Comparison of ENCODE assay signal across 8 cellular contexts in genomic region chr15:49620174-49620573, GRCh38. TPM values are rescaled to one million over a fixed set of nuclear protein-coding genes. Genes with fewer than 3 reads are reported as not detected.
DNase-seq lines count a peak whose midpoint lies in the region; ATAC-seq lines count a peak whose summit lies in the region.

No MANE protein-coding gene starts in this region.

- H3K9me3 Mint-ChIP-seq in natural killer cell treated with Interleukin-12 subunit alpha and Interleukin-12 subunit beta and Interleukin-15 and Interleukin-18, amount 100 ng/mL, for 72 hours = no peaks in the 10 kb centered on the region

- ATAC-seq in GM21515 (IDR thresholded peaks at IDR 0.05; ENCODE audit: unreplicated experiment) = peak; percentile 6
- ATAC-seq in natural killer cell treated with Interleukin-12 subunit alpha and Interleukin-12 subunit beta and Interleukin-15 and Interleukin-18, amount 100 ng/mL, for 72 hours = peak in 1 of 2 donors; percentile 14
- no peak for ATAC-seq in GM21576 (IDR thresholded peaks at IDR 0.05; ENCODE audit: unreplicated experiment)

- in situ Hi-C loops in ACHN (cut with HindIII; ENCODE audit: low pct_ligation_motif_present, low pct_unique_long_range_greater_than_20kb, low sequenced_read_pairs) = no loop called here

- peaks cover 23 to 31% of the 10 kb centered on the region in 2 donors for H3K4me1 Mint-ChIP-seq in natural killer cell treated with Interleukin-12 subunit alpha and Interleukin-12 subunit beta and Interleukin-15 and Interleukin-18, amount 100 ng/mL, for 72 hours (ENCODE audit: low read depth in 2 of 2)

- H3K36me3 Mint-ChIP-seq in natural killer cell treated with Interleukin-12 subunit alpha and Interleukin-12 subunit beta and Interleukin-15 and Interleukin-18, amount 100 ng/mL, for 72 hours = peaks cover 9% of the 10 kb centered on the region

- peak overlapping the region; percentile 81 for H3K27ac ChIP-seq in epithelial cell of prostate

- H3K27ac Mint-ChIP-seq in natural killer cell treated with Interleukin-12 subunit alpha and Interleukin-12 subunit beta and Interleukin-15 and Interleukin-18, amount 100 ng/mL, for 72 hours = peak overlapping the region; percentile 91 to 97

- H3K4me3 Mint-ChIP-seq in natural killer cell treated with Interleukin-12 subunit alpha and Interleukin-12 subunit beta and Interleukin-15 and Interleukin-18, amount 100 ng/mL, for 72 hours = peak overlapping the region; percentile 87

- DNase-seq in ACHN (peak; percentile 23), SK-N-DZ (ENCODE audit: low spot score) (peak; percentile 7), epithelial cell of prostate (ENCODE audit: low read depth, low spot score) (no peak), NCI-H2029 treated with DMSO at 0.1 percent for 48 hours (lab: John Stamatoyannopoulos, UW) (no peak), NK-92 (lab: John Stamatoyannopoulos, UW; ENCODE audit: unreplicated experiment) (no peak)
- DNase-seq in natural killer cell treated with Interleukin-12 subunit alpha and Interleukin-12 subunit beta and Interleukin-15 and Interleukin-18, amount 100 ng/mL, for 72 hours (ENCODE audit: low spot score) = no peak

- no peaks in the 10 kb centered on the region for H3K27me3 Mint-ChIP-seq in natural killer cell treated with Interleukin-12 subunit alpha and Interleukin-12 subunit beta and Interleukin-15 and Interleukin-18, amount 100 ng/mL, for 72 hours

RNA-seq across cellular contexts. Expression of gene FAM227B, which starts 0.4 kb away (rescaled TPM):
- polyA plus RNA-seq in SK-N-DZ (2014; cell fraction: cytosol; rRNA removed) = 11.7 and 21.6 TPM in 2 replicates
- 11.9 and 16.4 TPM in 2 replicates for polyA plus RNA-seq in SK-N-DZ (2014; cell fraction: nucleus; rRNA removed)
- total RNA-seq in natural killer cell treated with Interleukin-12 subunit alpha and Interleukin-12 subunit beta and Interleukin-15 and Interleukin-18, amount 100 ng/mL, for 72 hours = 1 to 10 TPM; 1.5 to 2.6 TPM

RNA-seq across cellular contexts. Expression of gene DTWD1, which starts 0.7 kb away (rescaled TPM):
- polyA plus RNA-seq in SK-N-DZ (2014; cell fraction: cytosol; rRNA removed) = 15.8 and 21.4 TPM in 2 replicates
- 13.3 and 17.1 TPM in 2 replicates for polyA plus RNA-seq in SK-N-DZ (2014; cell fraction: nucleus; rRNA removed)
- 10 to 100 TPM; 11.4 to 12.1 TPM for total RNA-seq in natural killer cell treated with Interleukin-12 subunit alpha and Interleukin-12 subunit beta and Interleukin-15 and Interleukin-18, amount 100 ng/mL, for 72 hours

Comparison
In these comparisons a context has a peak if more than half of its experiments do, and no peak if none do; other contexts are left out.
1. DNase-seq: peak in ACHN (single experiment) and SK-N-DZ (single experiment); none in epithelial cell of prostate (single experiment), natural killer cell treated with Interleukin-12 subunit alpha and Interleukin-12 subunit beta and Interleukin-15 and Interleukin-18, amount 100 ng/mL, for 72 hours (single experiment), NCI-H2029 treated with DMSO at 0.1 percent for 48 hours (single experiment) and NK-92 (single experiment).